ENCODE assay signal across 19 cellular contexts in genomic region chr5:135244620-135245021, GRCh38.
A peak's percentile ranks its signal among the peaks of the same experiment; 100 is the strongest.
DNase-seq lines count a peak whose midpoint lies in the region; ATAC-seq and TF ChIP-seq lines count a peak whose summit lies in the region.
"Had no signal": no experiment of that assay in that cellular context is flagged by ENCODE, and none has a peak within 500 bp of the region (broad histone marks: within the 10 kb centered on the region; RNA-seq: fewer than 3 reads in every experiment).

No MANE protein-coding gene starts in this region.

- H3K4me3 Mint-ChIP-seq in activated CD8-positive, alpha-beta memory T cell treated with anti-CD3 and anti-CD28 coated beads, Interleukin-2, amount 10 ng/mL, durations not matched to agents 7 days and 5 days: no peak overlapping the region
- H3K4me3 Mint-ChIP-seq: activated naive CD4-positive, alpha-beta T cell treated with anti-CD3 and anti-CD28 coated beads for 36 hours; CD8-positive, alpha-beta memory T cell had no signal

- no peaks in the 10 kb centered on the region for H3K36me3 ChIP-seq in esophagus muscularis mucosa
- H3K36me3 ChIP-seq in psoas muscle (ENCODE audit: insufficient read depth in 1 of 2, low read depth in 1 of 2): no peaks in the 10 kb centered on the region
- H3K36me3 ChIP-seq in uterus: no peaks in the 10 kb centered on the region
- H3K36me3 ChIP-seq: brain microvascular endothelial cell had no signal

- H3K27ac Mint-ChIP-seq in activated CD8-positive, alpha-beta memory T cell treated with anti-CD3 and anti-CD28 coated beads, Interleukin-2, amount 10 ng/mL, durations not matched to agents 7 days and 5 days: no peak overlapping the region
- H3K27ac Mint-ChIP-seq: activated naive CD4-positive, alpha-beta T cell treated with anti-CD3 and anti-CD28 coated beads for 36 hours; CD8-positive, alpha-beta memory T cell had no signal

- no peak for TF ChIP-seq EP300 in esophagus muscularis mucosa (IDR thresholded peaks at IDR 0.05)

- no peaks in the 10 kb centered on the region for H3K27me3 ChIP-seq in esophagus muscularis mucosa
- H3K27me3 ChIP-seq in psoas muscle (ENCODE audit: insufficient read depth in 3 of 3, low read length in 2 of 3): no peaks in the 10 kb centered on the region
- no peaks in the 10 kb centered on the region for H3K27me3 ChIP-seq in uterus
- H3K27me3 ChIP-seq: brain microvascular endothelial cell had no signal

- H3K9me3 ChIP-seq in esophagus muscularis mucosa: no peaks in the 10 kb centered on the region
- H3K9me3 ChIP-seq in psoas muscle: no peaks in the 10 kb centered on the region
- H3K9me3 ChIP-seq in uterus: no peaks in the 10 kb centered on the region

- H3K27ac ChIP-seq in esophagus muscularis mucosa (replicated peaks in 1 of 4) (peak overlapping the region; percentile 66 to 86 (median 79)), psoas muscle (peak overlapping the region; percentile 90), uterus (peak overlapping the region; percentile 65 to 71)
- H3K27ac ChIP-seq: brain microvascular endothelial cell, VCaP had no signal

- intact Hi-C loops in esophagus muscularis mucosa (cut with DNase I): no loop called here
- intact Hi-C loops in psoas muscle (cut with DNase I): loop anchor here in 1 of 2 donors (2.0 kb wide), 1 partner anchor 22 kb away; no protein-coding TSS in a partner anchor
- intact Hi-C loops in uterus (cut with DNase I; ENCODE audit: low total_unique reads): no loop called here

- no CpG with 5 or more reads among the region's 3 CpGs for WGBS in esophagus muscularis mucosa
- WGBS in psoas muscle, 3 donors: 97 to 100% (median 100%) methylated on average over 3 of the region's 3 CpGs

- TF ChIP-seq POLR2A in esophagus muscularis mucosa (IDR thresholded peaks at IDR 0.05; ENCODE audit: low read depth): no peak
- no peak for TF ChIP-seq POLR2A in uterus (IDR thresholded peaks at IDR 0.05)

- H3K36me3 Mint-ChIP-seq in activated CD8-positive, alpha-beta memory T cell treated with anti-CD3 and anti-CD28 coated beads, Interleukin-2, amount 10 ng/mL, durations not matched to agents 7 days and 5 days: no peaks in the 10 kb centered on the region
- H3K36me3 Mint-ChIP-seq: CD8-positive, alpha-beta memory T cell had no signal

- CTCF ChIA-PET in activated CD8-positive, alpha-beta memory T cell treated with anti-CD3 and anti-CD28 coated beads, Interleukin-2, amount 10 ng/mL, durations not matched to agents 7 days and 5 days (lab: Charles Lee): no interaction called here

- H3K4me1 ChIP-seq in esophagus muscularis mucosa (peaks cover 52 to 76% (median 69%) of the 10 kb centered on the region in 4 donors), psoas muscle (peaks cover 67% of the 10 kb centered on the region), uterus (peaks cover 15 to 34% of the 10 kb centered on the region in 2 donors)

- peak; percentile 19 for DNase-seq in activated CD8-positive, alpha-beta memory T cell treated with anti-CD3 and anti-CD28 coated beads, Interleukin-2, amount 10 ng/mL, durations not matched to agents 7 days and 5 days
- no peak for DNase-seq in activated CD8-positive, alpha-beta memory T cell treated with anti-CD3 and anti-CD28 coated beads for 24 hours
- DNase-seq in esophagus muscularis mucosa (ENCODE audit: extremely low spot score) (no peak), psoas muscle (no peak), uterus (peak in 1 of 2 donors; percentile 8), GDM1 (lab: John Stamatoyannopoulos, UW) (no peak), T-helper 2 cell (no peak)
- no peak for DNase-seq in activated CD4-positive, alpha-beta T cell treated with anti-CD3 and anti-CD28 coated beads for 4 hours
- DNase-seq: activated naive CD4-positive, alpha-beta T cell treated with anti-CD3 and anti-CD28 coated beads for 36 hours; brain microvascular endothelial cell; CD8-positive, alpha-beta memory T cell; dermis blood vessel endothelial cell; Karpas-422; NCI-H1105; Right ventricle myocardium superior; stimulated activated CD4-positive, alpha-beta T cell treated with anti-CD3 and anti-CD28 coated beads, Interleukin-4, amount 100 ng/mL, for 24 hours; T-helper 1 cell; trophoblast cell had no signal

- H3K4me3 ChIP-seq in esophagus muscularis mucosa (no peak overlapping the region), psoas muscle (no peak overlapping the region), uterus (no peak overlapping the region)

- no peak for ATAC-seq in activated CD8-positive, alpha-beta memory T cell treated with anti-CD3 and anti-CD28 coated beads, Interleukin-2, amount 10 ng/mL, durations not matched to agents 7 days and 5 days
- no peak for ATAC-seq in psoas muscle

- no peaks in the 10 kb centered on the region for H3K9me3 Mint-ChIP-seq in activated CD8-positive, alpha-beta memory T cell treated with anti-CD3 and anti-CD28 coated beads, Interleukin-2, amount 10 ng/mL, durations not matched to agents 7 days and 5 days (ENCODE audit: low read depth)
- H3K9me3 Mint-ChIP-seq: activated naive CD4-positive, alpha-beta T cell treated with anti-CD3 and anti-CD28 coated beads for 36 hours had no signal

- no peaks in the 10 kb centered on the region for H3K4me1 Mint-ChIP-seq in activated CD8-positive, alpha-beta memory T cell treated with anti-CD3 and anti-CD28 coated beads, Interleukin-2, amount 10 ng/mL, durations not matched to agents 7 days and 5 days
- H3K4me1 Mint-ChIP-seq: CD8-positive, alpha-beta memory T cell had no signal

- H3K27me3 Mint-ChIP-seq in activated CD8-positive, alpha-beta memory T cell treated with anti-CD3 and anti-CD28 coated beads, Interleukin-2, amount 10 ng/mL, durations not matched to agents 7 days and 5 days: no peaks in the 10 kb centered on the region

- TF ChIP-seq CTCF in esophagus muscularis mucosa (IDR thresholded peaks at IDR 0.05) (no peak), psoas muscle (IDR thresholded peaks at IDR 0.05) (no peak), uterus (IDR thresholded peaks at IDR 0.05) (no peak)
